14 cellular contexts compared by ENCODE assay signal in the genomic region with DNA sequence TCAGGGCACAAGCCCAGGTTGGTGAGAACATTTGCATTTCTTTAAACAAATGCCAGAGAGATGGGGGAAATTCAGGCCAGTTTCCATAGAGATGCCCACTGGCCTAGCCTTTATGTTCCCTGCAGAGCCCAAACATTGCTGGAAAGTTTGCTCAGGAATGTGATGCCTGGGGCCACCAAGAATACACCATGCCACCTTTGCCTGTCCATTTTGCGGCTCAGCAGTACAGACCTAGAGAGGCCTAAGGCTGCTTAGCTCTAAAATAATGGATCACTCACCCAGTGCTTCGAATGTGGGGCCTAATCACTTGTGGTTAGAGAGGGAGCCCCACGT.
DNase-seq lines count a peak whose midpoint lies in the region; ATAC-seq lines count a peak whose summit lies in the region.
"Had no signal": no experiment of that assay in that cellular context is flagged by ENCODE, and none has a peak within 500 bp of the region (broad histone marks: within the 10 kb centered on the region; RNA-seq: fewer than 3 reads in every experiment).

No MANE protein-coding gene starts in this region.

- no peaks in the 10 kb centered on the region for H3K9me3 Mint-ChIP-seq in dendritic cell treated with granulocyte-macrophage colony-stimulating factor and Interleukin-4, amounts not matched to agents 40 ng/mL and 50 ng/mL, for 4 days
- no peaks in the 10 kb centered on the region for H3K9me3 Mint-ChIP-seq in activated naive CD4-positive, alpha-beta T cell treated with anti-CD3 and anti-CD28 coated beads for 36 hours
- H3K9me3 Mint-ChIP-seq: CD14-positive monocyte; CD4-positive, alpha-beta memory T cell had no signal

- ATAC-seq in HG03378 (IDR thresholded peaks at IDR 0.05; ENCODE audit: unreplicated experiment): no peak

- CTCF ChIA-PET in activated naive CD4-positive, alpha-beta T cell treated with anti-CD3 and anti-CD28 coated beads for 36 hours (lab: Charles Lee): no interaction called here

- DNase-seq in ELF-1 (ENCODE audit: low read depth, low spot score) (peak; percentile 72), M059J (ENCODE audit: low read depth) (peak; percentile 62), renal cortical epithelial cell (ENCODE audit: low read depth) (peak; percentile 26), foreskin melanocyte (no peak), amniotic stem cell (lab: John Stamatoyannopoulos, UW) (no peak)
- no peak for DNase-seq in activated naive CD4-positive, alpha-beta T cell treated with anti-CD3 and anti-CD28 coated beads for 36 hours
- DNase-seq: ACHN; AML-193; CD4-positive, alpha-beta memory T cell; DMS79 treated with DMSO at 0.1 percent for 48 hours; GM23248 had no signal

- H3K4me3 Mint-ChIP-seq in dendritic cell treated with granulocyte-macrophage colony-stimulating factor and Interleukin-4, amounts not matched to agents 40 ng/mL and 50 ng/mL, for 4 days: no peak overlapping the region
- no peak overlapping the region for H3K4me3 Mint-ChIP-seq in activated naive CD4-positive, alpha-beta T cell treated with anti-CD3 and anti-CD28 coated beads for 36 hours
- H3K4me3 Mint-ChIP-seq: CD14-positive monocyte; CD4-positive, alpha-beta memory T cell had no signal

- peaks cover 31% of the 10 kb centered on the region for H3K4me1 Mint-ChIP-seq in dendritic cell treated with granulocyte-macrophage colony-stimulating factor and Interleukin-4, amounts not matched to agents 40 ng/mL and 50 ng/mL, for 4 days (ENCODE audit: low read depth)
- H3K4me1 Mint-ChIP-seq in activated naive CD4-positive, alpha-beta T cell treated with anti-CD3 and anti-CD28 coated beads for 36 hours (ENCODE audit: low read depth): peaks cover 9% of the 10 kb centered on the region

- intact Hi-C loops in dendritic cell treated with granulocyte-macrophage colony-stimulating factor and Interleukin-4, amounts not matched to agents 40 ng/mL and 50 ng/mL, for 4 days (cut with micrococcal nuclease): no loop called here
- intact Hi-C loops in activated naive CD4-positive, alpha-beta T cell treated with anti-CD3 and anti-CD28 coated beads for 36 hours (cut with micrococcal nuclease): no loop called here

- H3K36me3 Mint-ChIP-seq in dendritic cell treated with granulocyte-macrophage colony-stimulating factor and Interleukin-4, amounts not matched to agents 40 ng/mL and 50 ng/mL, for 4 days (ENCODE audit: low read depth): no peaks in the 10 kb centered on the region
- no peaks in the 10 kb centered on the region for H3K36me3 Mint-ChIP-seq in activated naive CD4-positive, alpha-beta T cell treated with anti-CD3 and anti-CD28 coated beads for 36 hours (ENCODE audit: low read depth)
- H3K36me3 Mint-ChIP-seq: CD4-positive, alpha-beta memory T cell had no signal

- peak overlapping the region; percentile 1 for H3K27ac Mint-ChIP-seq in dendritic cell treated with granulocyte-macrophage colony-stimulating factor and Interleukin-4, amounts not matched to agents 40 ng/mL and 50 ng/mL, for 4 days
- no peak overlapping the region for H3K27ac Mint-ChIP-seq in activated naive CD4-positive, alpha-beta T cell treated with anti-CD3 and anti-CD28 coated beads for 36 hours

- peaks cover 15% of the 10 kb centered on the region for H3K27me3 Mint-ChIP-seq in dendritic cell treated with granulocyte-macrophage colony-stimulating factor and Interleukin-4, amounts not matched to agents 40 ng/mL and 50 ng/mL, for 4 days
- no peaks in the 10 kb centered on the region for H3K27me3 Mint-ChIP-seq in activated naive CD4-positive, alpha-beta T cell treated with anti-CD3 and anti-CD28 coated beads for 36 hours (ENCODE audit: low read depth)
- H3K27me3 Mint-ChIP-seq: CD4-positive, alpha-beta memory T cell had no signal

Comparison
In these comparisons a context has a peak if more than half of its experiments do, and no peak if none do; other contexts are left out.
1. DNase-seq: peak in ELF-1 (single experiment), M059J (single experiment) and renal cortical epithelial cell (single experiment); none in activated naive CD4-positive, alpha-beta T cell treated with anti-CD3 and anti-CD28 coated beads for 36 hours (single experiment), foreskin melanocyte (single experiment) and amniotic stem cell (single experiment).